13 cellular contexts compared by ENCODE assay signal in the genomic region with DNA sequence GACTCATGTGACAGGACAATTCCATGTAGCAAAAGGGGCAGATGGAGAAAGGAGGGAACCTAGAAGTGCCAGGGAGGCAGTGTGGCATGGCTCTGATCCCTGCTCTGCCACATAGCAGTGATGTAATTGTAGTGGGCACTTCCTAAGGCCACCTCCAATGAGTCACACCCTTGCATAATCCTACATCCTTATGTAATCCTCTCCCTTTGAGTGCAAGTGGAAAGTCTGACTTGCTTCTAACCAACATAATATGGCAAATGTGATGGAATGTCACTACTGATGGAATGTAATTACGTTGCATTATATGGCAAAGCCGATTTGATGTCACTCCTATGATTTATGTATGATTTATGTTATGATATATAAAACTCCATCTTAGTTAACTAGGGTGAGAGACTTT.
A peak's percentile ranks its signal among the peaks of the same experiment; 100 is the strongest.
DNase-seq lines count a peak whose midpoint lies in the region; FAIRE-seq and TF ChIP-seq lines count a peak whose summit lies in the region.
"Had no signal": no experiment of that assay in that cellular context is flagged by ENCODE, and none has a peak within 500 bp of the region (broad histone marks: within the 10 kb centered on the region; RNA-seq: fewer than 3 reads in every experiment).

No MANE protein-coding gene starts in this region.

- no peak for FAIRE-seq in D721Med (lab: Jason Lieb, UNC)

- DNase-seq in GF-D8 (lab: John Stamatoyannopoulos, UW) (peak; percentile 88), NCI-H460 (ENCODE audit: extremely low read depth, low read depth) (peak; percentile 89), dedifferentiated amniotic fluid mesenchymal stem cell (ENCODE audit: extremely low spot score) (peak; percentile 59), occipital lobe (lab: John Stamatoyannopoulos, UW) (peak; percentile 19), D721Med (ENCODE audit: insufficient read length, low spot score) (no peak), pons (ENCODE audit: low spot score) (no peak), nephron progenitor cell (no peak)
- DNase-seq in activated naive CD4-positive, alpha-beta T cell treated with Interleukin-2 at 50 U/mL for 16 hours: no peak
- DNase-seq: immature natural killer cell, NCI-H1436, WERI-Rb-1 had no signal

- no peaks in the 10 kb centered on the region for H3K36me3 Mint-ChIP-seq in nephron progenitor cell (ENCODE audit: low read depth)
- H3K36me3 Mint-ChIP-seq: brain, immature natural killer cell had no signal

- H3K27ac Mint-ChIP-seq in nephron progenitor cell: no peak overlapping the region
- H3K27ac Mint-ChIP-seq: GM23338, immature natural killer cell had no signal

- H3K9me3 Mint-ChIP-seq in nephron progenitor cell: no peaks in the 10 kb centered on the region
- H3K9me3 Mint-ChIP-seq: brain, immature natural killer cell had no signal

- no peak for TF ChIP-seq CTCF in D721Med (IDR thresholded peaks at IDR 0.05; ENCODE audit: insufficient read depth, missing control alignments)
- TF ChIP-seq CTCF in nephron progenitor cell (IDR thresholded peaks at IDR 0.05): no peak

- no peak overlapping the region for H3K4me3 Mint-ChIP-seq in nephron progenitor cell
- H3K4me3 Mint-ChIP-seq: brain, GM23338, immature natural killer cell had no signal

- no peaks in the 10 kb centered on the region for H3K27me3 Mint-ChIP-seq in nephron progenitor cell (ENCODE audit: low read depth, poor library complexity)

- peaks cover 19% of the 10 kb centered on the region for H3K4me1 Mint-ChIP-seq in nephron progenitor cell
- H3K4me1 Mint-ChIP-seq: immature natural killer cell had no signal

Comparison
In these comparisons a context has a peak if more than half of its experiments do, and no peak if none do; other contexts are left out.
1. DNase-seq: peak in GF-D8 (single experiment), NCI-H460 (single experiment), dedifferentiated amniotic fluid mesenchymal stem cell (single experiment) and occipital lobe (single experiment); none in D721Med (single experiment), activated naive CD4-positive, alpha-beta T cell treated with Interleukin-2 at 50 U/mL for 16 hours (single experiment), pons (single experiment) and nephron progenitor cell (single experiment).